ENCODE assay signal across 9 cellular contexts in the genomic region with DNA sequence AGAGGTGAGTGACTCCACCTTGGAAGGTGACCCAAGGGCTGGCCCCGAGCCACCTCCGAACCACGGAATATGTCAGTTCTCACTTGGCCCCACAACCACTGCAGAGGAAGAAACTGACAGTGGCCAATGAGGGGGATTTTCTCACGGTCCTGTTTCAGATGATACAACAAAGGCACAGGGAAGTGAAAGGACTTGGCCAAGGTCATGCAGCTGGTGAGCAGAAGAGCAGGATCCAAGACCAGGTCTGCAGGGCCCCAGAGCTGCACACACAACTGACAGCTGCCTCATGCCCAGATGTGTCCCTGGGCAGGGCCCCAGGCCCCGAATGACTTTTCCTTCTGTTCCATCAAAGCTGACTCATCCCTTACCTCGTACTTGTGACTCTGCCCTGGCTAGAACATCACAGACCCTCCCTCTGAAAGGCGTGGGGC. TPM values are rescaled to one million over a fixed set of nuclear protein-coding genes. Genes with fewer than 3 reads are reported as not detected.
DNase-seq lines count a peak whose midpoint lies in the region; ATAC-seq and TF ChIP-seq lines count a peak whose summit lies in the region.
"Had no signal": no experiment of that assay in that cellular context is flagged by ENCODE, and none has a peak within 500 bp of the region (broad histone marks: within the 10 kb centered on the region; RNA-seq: fewer than 3 reads in every experiment).

No MANE protein-coding gene starts in this region.

- no peak overlapping the region for H3K4me2 ChIP-seq in GM23338

- no peaks in the 10 kb centered on the region for H3K27me3 ChIP-seq in foreskin keratinocyte
- no peaks in the 10 kb centered on the region for H3K27me3 ChIP-seq in GM23338 (ENCODE audit: insufficient read depth)

- H3K36me3 ChIP-seq in KOPT-K1 (ENCODE audit: insufficient read depth, low read length) (peaks cover 58% of the 10 kb centered on the region), GM23338 (ENCODE audit: insufficient read depth) (peaks cover 8% of the 10 kb centered on the region; the same call in 1 of the 2 replicates)

- no peak for TF ChIP-seq CTCF in foreskin keratinocyte (conservative IDR thresholded peaks at IDR 0.05)
- no peak for TF ChIP-seq CTCF in GM23338 (conservative IDR thresholded peaks at IDR 0.05; ENCODE audit: low read depth in 2 of 2)

- H4K20me1 ChIP-seq in GM23338 (replicated peaks; ENCODE audit: insufficient read depth): no peaks in the 10 kb centered on the region

- peak; percentile 58 for DNase-seq in EH (ENCODE audit: low read depth)
- peak in 1 of 2 donors; percentile 58 for DNase-seq in foreskin keratinocyte
- DNase-seq in GM23338 (ENCODE audit: low spot score): no peak
- DNase-seq in NCI-H510A treated with DMSO at 0.1 percent for 48 hours (lab: John Stamatoyannopoulos, UW): no peak
- no peak for DNase-seq in retina
- no peak for DNase-seq in NCI-H1048 (lab: John Stamatoyannopoulos, UW)
- DNase-seq: naive B cell had no signal

- peaks cover 48% of the 10 kb centered on the region for H3K36me3 Mint-ChIP-seq in GM23338 (ENCODE audit: low read depth)

- no peaks in the 10 kb centered on the region for H3K9me2 ChIP-seq in GM23338 (ENCODE audit: insufficient read depth)

- H3K9me3 Mint-ChIP-seq in GM23338: no peaks in the 10 kb centered on the region
- H3K9me3 Mint-ChIP-seq: naive B cell had no signal

- H3F3A ChIP-seq in GM23338 (replicated peaks; ENCODE audit: low read depth): no peaks in the 10 kb centered on the region

- H3K4me3 ChIP-seq in GM23338: no peak overlapping the region

- no peak overlapping the region for H3K4me3 Mint-ChIP-seq in GM23338
- H3K4me3 Mint-ChIP-seq: naive B cell had no signal

- ATAC-seq in GM21360 (IDR thresholded peaks at IDR 0.05; ENCODE audit: unreplicated experiment): peak; percentile 52
- peak; percentile 53 for ATAC-seq in foreskin keratinocyte
- no peak for ATAC-seq in GM23338

- H3K27ac ChIP-seq in KOPT-K1 (ENCODE audit: low read depth, low read length, poor library complexity, severe bottlenecking) (peak overlapping the region; percentile 45), foreskin keratinocyte (peak overlapping the region; percentile 61), GM23338 (ENCODE audit: low read depth) (no peak overlapping the region)

- no peaks in the 10 kb centered on the region for H3K9me3 ChIP-seq in KOPT-K1 (ENCODE audit: insufficient read depth, low read length, poor library complexity, severe bottlenecking)

- no peak overlapping the region for H3K27ac Mint-ChIP-seq in GM23338

- peaks cover 13% of the 10 kb centered on the region for H3K4me1 Mint-ChIP-seq in GM23338

- H3K4me1 ChIP-seq in foreskin keratinocyte (peaks cover 32% of the 10 kb centered on the region), GM23338 (ENCODE audit: insufficient read depth) (peaks cover 5% of the 10 kb centered on the region; the same call in 1 of the 2 replicates)

- no peak overlapping the region for H2AFZ ChIP-seq in GM23338

- no peaks in the 10 kb centered on the region for H3K79me2 ChIP-seq in GM23338 (replicated peaks; ENCODE audit: insufficient read depth)

- H3K27me3 Mint-ChIP-seq in GM23338 (ENCODE audit: insufficient read depth, low read depth, poor library complexity): peaks cover 4% of the 10 kb centered on the region
- H3K27me3 Mint-ChIP-seq: naive B cell had no signal

TF ChIP-seq in GM23338, 12 proteins besides CTCF, POLR2A, EP300 and RAD21:
- TF ChIP-seq JUNB (IDR thresholded peaks at IDR 0.05; ENCODE audit: unreplicated experiment): no peak
- TF ChIP-seq, protein P1, sequence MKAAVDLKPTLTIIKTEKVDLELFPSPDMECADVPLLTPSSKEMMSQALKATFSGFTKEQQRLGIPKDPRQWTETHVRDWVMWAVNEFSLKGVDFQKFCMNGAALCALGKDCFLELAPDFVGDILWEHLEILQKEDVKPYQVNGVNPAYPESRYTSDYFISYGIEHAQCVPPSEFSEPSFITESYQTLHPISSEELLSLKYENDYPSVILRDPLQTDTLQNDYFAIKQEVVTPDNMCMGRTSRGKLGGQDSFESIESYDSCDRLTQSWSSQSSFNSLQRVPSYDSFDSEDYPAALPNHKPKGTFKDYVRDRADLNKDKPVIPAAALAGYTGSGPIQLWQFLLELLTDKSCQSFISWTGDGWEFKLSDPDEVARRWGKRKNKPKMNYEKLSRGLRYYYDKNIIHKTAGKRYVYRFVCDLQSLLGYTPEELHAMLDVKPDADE (IDR thresholded peaks at IDR 0.05): no peak
- TF ChIP-seq EZH2 (IDR thresholded peaks at IDR 0.05; ENCODE audit: low read depth, unreplicated experiment): no peak

RNA-seq across cellular contexts. Expression of a gene that starts 25.8 kb away (rescaled TPM):
- total RNA-seq in foreskin keratinocyte: 19.5 and 28.7 TPM in 2 replicates
- polyA plus RNA-seq in foreskin keratinocyte (24.8 and 38.2 TPM in 2 replicates), GM23338 (2016; fragmentation: Nextera tagmentation; extraction: Ambion mirVana) (9.2 and 11.5 TPM in 2 replicates)
- total RNA-seq in GM23338 (2014; rRNA removed; shearing (Covaris generic)): 27.1 and 27.3 TPM in 2 replicates

RNA-seq across cellular contexts. Expression of a gene that starts 36.5 kb away (rescaled TPM):
- total RNA-seq in foreskin keratinocyte: 11.5 and 12.6 TPM in 2 replicates
- 8.4 and 8.7 TPM in 2 replicates for polyA plus RNA-seq in foreskin keratinocyte
- total RNA-seq in GM23338 (2014; rRNA removed; shearing (Covaris generic)): 20.0 and 20.2 TPM in 2 replicates
- 8.1 and 8.5 TPM in 2 replicates for polyA plus RNA-seq in GM23338 (2016; fragmentation: Nextera tagmentation; extraction: Ambion mirVana)

RNA-seq across cellular contexts. Expression of a gene that starts 43.1 kb away (rescaled TPM):
- total RNA-seq in foreskin keratinocyte: 5.5 and 6.9 TPM in 2 replicates
- polyA plus RNA-seq in foreskin keratinocyte (2.3 and 3.5 TPM in 2 replicates), GM23338 (2016; fragmentation: Nextera tagmentation; extraction: Ambion mirVana) (3.1 and 3.7 TPM in 2 replicates)
- 4.4 and 6.3 TPM in 2 replicates for total RNA-seq in GM23338 (2014; rRNA removed; shearing (Covaris generic))

RNA-seq across cellular contexts. Expression of a gene that starts 48.5 kb away (rescaled TPM):
- total RNA-seq in foreskin keratinocyte: 16.1 and 25.6 TPM in 2 replicates
- polyA plus RNA-seq in foreskin keratinocyte: 73.4 and 73.9 TPM in 2 replicates
- total RNA-seq in GM23338 (2014; rRNA removed; shearing (Covaris generic)): 27.5 and 28.6 TPM in 2 replicates
- 96.2 and 98.9 TPM in 2 replicates for polyA plus RNA-seq in GM23338 (2016; fragmentation: Nextera tagmentation; extraction: Ambion mirVana)
